ENCODE assay signal across 12 cellular contexts in the genomic region with DNA sequence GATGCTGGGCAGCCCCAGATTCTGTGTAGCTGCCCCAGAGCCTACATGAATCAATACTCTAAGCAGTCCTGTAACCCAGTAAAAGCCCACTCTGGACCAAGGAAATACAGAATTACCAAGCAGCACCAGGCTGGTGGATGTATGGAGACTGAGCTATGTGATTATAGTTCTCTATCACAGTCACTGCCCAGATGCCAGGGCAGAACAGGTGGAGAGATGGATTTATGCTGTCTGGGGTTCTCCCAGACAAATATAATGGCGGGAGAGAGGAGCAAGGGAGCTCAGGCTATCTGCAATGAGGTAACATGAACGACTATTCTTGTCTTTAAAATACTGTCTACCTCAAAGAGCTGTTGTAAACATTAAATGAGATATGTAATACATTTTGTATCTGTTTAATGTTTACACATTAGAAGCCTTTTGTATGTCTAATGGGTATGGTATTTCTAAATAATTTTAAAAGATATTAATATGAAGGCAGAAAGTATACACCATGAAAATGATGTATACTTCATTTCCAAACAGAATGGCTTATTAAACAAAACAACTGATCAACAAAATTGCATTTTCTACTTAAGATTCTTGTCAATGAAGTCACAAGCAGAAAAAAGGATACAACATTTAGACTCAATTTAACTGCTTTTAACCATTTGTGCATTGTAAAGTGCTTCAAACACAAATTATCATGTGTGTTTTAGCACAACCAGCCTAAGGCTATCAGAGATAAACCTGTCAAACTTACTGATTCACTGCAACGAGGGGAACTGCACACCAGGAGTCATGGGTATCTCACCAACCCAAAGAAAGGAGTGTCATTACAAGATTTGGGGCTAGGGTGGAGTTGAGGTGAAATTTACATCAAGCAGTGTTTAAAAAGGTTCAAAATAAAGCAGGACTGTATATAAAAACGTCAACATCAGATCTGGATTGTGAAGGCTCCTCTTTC. TPM values are rescaled to one million over a fixed set of nuclear protein-coding genes. Genes with fewer than 3 reads are reported as not detected.
A peak's percentile ranks its signal among the peaks of the same experiment; 100 is the strongest.
DNase-seq lines count a peak whose midpoint lies in the region; ATAC-seq, FAIRE-seq and TF ChIP-seq lines count a peak whose summit lies in the region.
"Had no signal": no experiment of that assay in that cellular context is flagged by ENCODE, and none has a peak within 500 bp of the region (broad histone marks: within the 10 kb centered on the region; RNA-seq: fewer than 3 reads in every experiment).

No MANE protein-coding gene starts in this region.

- TF ChIP-seq POLR2A in HepG2 (IDR thresholded peaks at IDR 0.05; ENCODE audit: insufficient read depth in 1 of 2, low read depth in 2 of 2, low read length in 2 of 2): no peak
- no peak for TF ChIP-seq POLR2A in right lobe of liver (IDR thresholded peaks at IDR 0.05)
- TF ChIP-seq POLR2A in tibial nerve (IDR thresholded peaks at IDR 0.05): no peak

- DNase-seq in HepG2 (ENCODE audit: low spot score) (no peak), right lobe of liver (no peak), T-helper 17 cell (no peak), fibroblast of villous mesenchyme (ENCODE audit: low read depth) (peak; percentile 31), type B pancreatic cell (ENCODE audit: extremely low spot score, unreplicated experiment) (no peak), SKM-1 (lab: John Stamatoyannopoulos, UW; ENCODE audit: unreplicated experiment) (no peak), NCI-H187 treated with DMSO at 0.1 percent for 48 hours (lab: John Stamatoyannopoulos, UW) (no peak), tibial nerve (ENCODE audit: low spot score in 2 of 2) (no peak)
- DNase-seq: activated gamma-delta T cell, BE2C, NCI-H1105, spleen had no signal

- H2AFZ ChIP-seq in HepG2 (ENCODE audit: low read length): no peak overlapping the region

- H3K4me2 ChIP-seq in HepG2 (ENCODE audit: low read depth, low read length): peak overlapping the region; percentile 76

- H3K36me3 ChIP-seq in HepG2 (replicated peaks in 1 of 2; ENCODE audit: control insufficient read depth in 1 of 2, insufficient read depth in 2 of 2, low read length in 2 of 2) (peaks cover 13 to 37% of the 10 kb centered on the region in 2 experiments; a peak in 4 of 5 replicates), right lobe of liver (peaks cover 7 to 32% (median 21%) of the 10 kb centered on the region in 4 donors), tibial nerve (peaks cover 0 to 42% (median 12%) of the 10 kb centered on the region in 3 donors)

- H3K9me3 Mint-ChIP-seq in type B pancreatic cell: no peaks in the 10 kb centered on the region

- H3K79me2 ChIP-seq in HepG2 (ENCODE audit: insufficient read depth, low read length): peaks cover 49% of the 10 kb centered on the region

- peak overlapping the region; percentile 57 for H3K4me3 Mint-ChIP-seq in T-helper 17 cell
- peak overlapping the region; percentile 67 for H3K4me3 Mint-ChIP-seq in type B pancreatic cell

- no peak for FAIRE-seq in HepG2 (lab: Jason Lieb, UNC)

- H3K27me3 ChIP-seq in HepG2 (ENCODE audit: control insufficient read depth in 1 of 2, insufficient read depth in 2 of 2, low read length in 2 of 2): no peaks in the 10 kb centered on the region; a peak in 1 of 5 replicates
- no peaks in the 10 kb centered on the region for H3K27me3 ChIP-seq in right lobe of liver
- H3K27me3 ChIP-seq in tibial nerve: no peaks in the 10 kb centered on the region
- H3K27me3 ChIP-seq: BE2C, spleen had no signal

- H3K27ac Mint-ChIP-seq in T-helper 17 cell: peak overlapping the region; percentile 79
- H3K27ac Mint-ChIP-seq in type B pancreatic cell: peak overlapping the region; percentile 33

- H3K9ac ChIP-seq in HepG2 (ENCODE audit: insufficient read depth, low read depth, low read length): peak overlapping the region; percentile 48

- no peak for TF ChIP-seq EP300 in HepG2 (IDR thresholded peaks at IDR 0.05; ENCODE audit: low read depth in 2 of 2, low read length in 2 of 2)
- no peak for TF ChIP-seq EP300 in HepG2 (CRISPR knock-in tag; IDR thresholded peaks at IDR 0.05; ENCODE audit: borderline replicate concordance)
- no peak for TF ChIP-seq EP300 in tibial nerve (IDR thresholded peaks at IDR 0.05)

- BruUV-seq in HepG2 (replicated peaks; lab: Mats Ljungman, UMichigan): no TSS peak

- H4K20me1 ChIP-seq in HepG2 (ENCODE audit: insufficient read depth, low read length): peaks cover 7% of the 10 kb centered on the region; the same call in 1 of the 2 replicates

- no peak for TF ChIP-seq RAD21 in HepG2 (CRISPR knock-in tag; IDR thresholded peaks at IDR 0.05)

- in situ Hi-C loops in HepG2 (cut with HindIII; ENCODE audit: extremely low pct_ligation_motif_present, low pct_unique_long_range_greater_than_20kb): no loop called here

- whole genome bisulfite sequencing in HepG2 (ENCODE audit: low lambda C conversion rate): 66% methylated on average over 4 of the region's 4 CpGs
- WGBS in right lobe of liver (ENCODE audit: insufficient coverage, low coverage, low lambda C conversion rate, missing lambda C conversion rate): 57% methylated on average over 4 of the region's 4 CpGs
- WGBS in tibial nerve, 2 donors: 62 to 65% methylated on average over 4 of the region's 4 CpGs

- no peak overlapping the region for H3K4me3 ChIP-seq in HepG2 (replicated peaks in 1 of 3; ENCODE audit: insufficient read depth in 1 of 3, low read depth in 2 of 3, low read length in 3 of 3)
- H3K4me3 ChIP-seq in right lobe of liver: no peak overlapping the region
- no peak overlapping the region for H3K4me3 ChIP-seq in fibroblast of villous mesenchyme (ENCODE audit: low read depth, low read length)
- no peak overlapping the region for H3K4me3 ChIP-seq in tibial nerve

- H3K4me1 Mint-ChIP-seq in T-helper 17 cell: peaks cover 37% of the 10 kb centered on the region
- H3K4me1 Mint-ChIP-seq in type B pancreatic cell (ENCODE audit: unreplicated experiment): peaks cover 23% of the 10 kb centered on the region

- intact Hi-C loops in HepG2 (cut with micrococcal nuclease; ENCODE audit: unreplicated experiment) (no loop called here), right lobe of liver (cut with DNase I) (no loop called here)

- H3K27me3 Mint-ChIP-seq in T-helper 17 cell: no peaks in the 10 kb centered on the region
- H3K27me3 Mint-ChIP-seq in type B pancreatic cell: no peaks in the 10 kb centered on the region

- TF ChIP-seq CTCF in HepG2 (CRISPR knock-in tag; IDR thresholded peaks at IDR 0.05): no peak
- no peak for TF ChIP-seq CTCF in right lobe of liver (IDR thresholded peaks at IDR 0.05)
- TF ChIP-seq CTCF in fibroblast of villous mesenchyme (IDR thresholded peaks at IDR 0.05; ENCODE audit: insufficient read depth, low read depth, low read length): no peak
- no peak for TF ChIP-seq CTCF in type B pancreatic cell (conservative IDR thresholded peaks at IDR 0.05)
- no peak for TF ChIP-seq CTCF in tibial nerve (IDR thresholded peaks at IDR 0.05)

- no peak overlapping the region for H3K27ac ChIP-seq in HepG2 (ENCODE audit: extremely low read length, insufficient read depth, low read length)
- H3K27ac ChIP-seq in right lobe of liver: no peak overlapping the region
- no peak overlapping the region for H3K27ac ChIP-seq in tibial nerve

- POLR2A ChIA-PET in HepG2 (lab: Yijun Ruan, JAX): interaction anchor here (1.1 kb wide), 1 partner anchor 9 kb away, joined by 3 read pairs; no protein-coding TSS in a partner anchor

- H3K4me1 ChIP-seq in HepG2 (ENCODE audit: insufficient read depth, low read length) (peaks cover 57% of the 10 kb centered on the region), right lobe of liver (peaks cover 0 to 20% (median 6%) of the 10 kb centered on the region in 4 donors), tibial nerve (peaks cover 0 to 43% (median 16%) of the 10 kb centered on the region in 4 donors)

- H3K36me3 Mint-ChIP-seq in T-helper 17 cell (ENCODE audit: low read depth): peaks cover 8% of the 10 kb centered on the region
- H3K36me3 Mint-ChIP-seq in type B pancreatic cell: peaks cover 6% of the 10 kb centered on the region

- CTCF ChIA-PET in HepG2 (lab: Yijun Ruan, JAX; ENCODE audit: low intra/inter-chr PET ratio, low total read pairs): no interaction called here

- no peaks in the 10 kb centered on the region for H3K9me3 ChIP-seq in HepG2 (ENCODE audit: low read length)
- no peaks in the 10 kb centered on the region for H3K9me3 ChIP-seq in right lobe of liver
- H3K9me3 ChIP-seq in T-helper 17 cell (ENCODE audit: control insufficient read depth, low read length, poor library complexity, severe bottlenecking): no peaks in the 10 kb centered on the region
- no peaks in the 10 kb centered on the region for H3K9me3 ChIP-seq in tibial nerve
- H3K9me3 ChIP-seq: BE2C, spleen had no signal

- no peak for ATAC-seq in HepG2
- ATAC-seq in right lobe of liver: no peak
- ATAC-seq in T-helper 17 cell: no peak

RNA-seq across cellular contexts. Expression of gene SDE2, which starts 3.0 kb away (rescaled TPM):
- total RNA-seq in HepG2 (2016; rRNA removed; fragmentation: Illumina TruSeq; extraction: Trizol) (19.6 and 24.7 TPM in 2 replicates), right lobe of liver (10 to 100 TPM in 1 of 6 experiments, 1 to 10 TPM in 5; 7.1 to 10.9 (median 8.6) TPM), T-helper 17 cell (10 to 100 TPM; 31.7 to 37.6 TPM), fibroblast of villous mesenchyme (22.2 and 31.5 TPM in 2 replicates), type B pancreatic cell (ENCODE audit: low replicate concordance) (15.0 and 15.1 TPM in 2 replicates), tibial nerve (10 to 100 TPM; 15.0 to 27.5 (median 23.7) TPM)
- 2.0 and 2.4 TPM in 2 replicates for total RNA-seq in HepG2 (2016; cell fraction: cytosol; rRNA removed; fragmentation: Illumina TruSeq; extraction: Trizol; ENCODE audit: low read depth)
- total RNA-seq in HepG2 (2016; cell fraction: insoluble cytoplasmic fraction; rRNA removed; fragmentation: Illumina TruSeq; extraction: Trizol): 19.8 and 25.8 TPM in 2 replicates
- total RNA-seq in HepG2 (2016; cell fraction: membrane; rRNA removed; fragmentation: Illumina TruSeq; extraction: Trizol): 5.6 and 6.8 TPM in 2 replicates
- 11.3 and 13.2 TPM in 2 replicates for total RNA-seq in HepG2 (2016; cell fraction: nucleus; rRNA removed; fragmentation: Illumina TruSeq; extraction: Trizol)
- 9.3 and 10.8 TPM in 2 replicates for polyA plus RNA-seq in HepG2 (2011; rRNA removed)
- 6.6 and 10.2 TPM in 2 replicates for polyA plus RNA-seq in HepG2 (2011; cell fraction: cytosol; rRNA removed)
- polyA plus RNA-seq in HepG2 (2011; cell fraction: nucleus; rRNA removed): 4.4 and 5.5 TPM in 2 replicates
- polyA plus RNA-seq in HepG2 (2012): 5.1 and 6.9 TPM in 2 replicates
- polyA plus RNA-seq in HepG2 (2016; cell fraction: cytosol; fragmentation: Illumina TruSeq; extraction: Trizol; ENCODE audit: low read depth): 0.27 and 0.31 TPM in 2 replicates
- polyA plus RNA-seq in HepG2 (2016; cell fraction: insoluble cytoplasmic fraction; fragmentation: Illumina TruSeq; extraction: Trizol; ENCODE audit: low read depth): 19.9 and 21.1 TPM in 2 replicates
- polyA plus RNA-seq in HepG2 (2016; cell fraction: membrane; fragmentation: Illumina TruSeq; extraction: Trizol; ENCODE audit: low read depth): 1.2 and 1.5 TPM in 2 replicates
- 13.3 and 14.1 TPM in 2 replicates for polyA plus RNA-seq in HepG2 (2016; cell fraction: nucleus; fragmentation: Illumina TruSeq; extraction: Trizol; ENCODE audit: insufficient read depth, low read depth)
- 6.0 and 7.8 TPM in 2 replicates for polyA minus RNA-seq in HepG2 (2011; rRNA and poly(A)+ RNA removed; ENCODE audit: low replicate concordance)
- 12.2 and 13.0 TPM in 2 replicates for polyA minus RNA-seq in HepG2 (2011; cell fraction: cytosol; rRNA and poly(A)+ RNA removed)
- polyA minus RNA-seq in HepG2 (2011; cell fraction: nucleus; rRNA and poly(A)+ RNA removed): 14.9 and 16.3 TPM in 2 replicates

RNA-seq across cellular contexts. Expression of gene LEFTY2, which starts 55.2 kb away (rescaled TPM):
- total RNA-seq in HepG2 (2016; rRNA removed; fragmentation: Illumina TruSeq; extraction: Trizol): 0.13 and 0.15 TPM in 2 replicates
- total RNA-seq in HepG2 (2016; cell fraction: cytosol; rRNA removed; fragmentation: Illumina TruSeq; extraction: Trizol; ENCODE audit: low read depth): not detected in 2 replicates
- 0.11 TPM in 1 of 2 replicates, not detected in the other for total RNA-seq in HepG2 (2016; cell fraction: insoluble cytoplasmic fraction; rRNA removed; fragmentation: Illumina TruSeq; extraction: Trizol)
- not detected in 2 replicates for total RNA-seq in HepG2 (2016; cell fraction: membrane; rRNA removed; fragmentation: Illumina TruSeq; extraction: Trizol)
- 0.28 TPM in 1 of 2 replicates, not detected in the other for total RNA-seq in HepG2 (2016; cell fraction: nucleus; rRNA removed; fragmentation: Illumina TruSeq; extraction: Trizol)
- 0.33 and 0.42 TPM in 2 replicates for polyA plus RNA-seq in HepG2 (2011; rRNA removed)
- polyA plus RNA-seq in HepG2 (2011; cell fraction: cytosol; rRNA removed): 0.42 and 0.65 TPM in 2 replicates
- polyA plus RNA-seq in HepG2 (2011; cell fraction: nucleus; rRNA removed): 0.16 and 0.28 TPM in 2 replicates
- polyA plus RNA-seq in HepG2 (2012): 0.29 and 0.47 TPM in 2 replicates
- polyA plus RNA-seq in HepG2 (2016; cell fraction: cytosol; fragmentation: Illumina TruSeq; extraction: Trizol; ENCODE audit: low read depth): not detected in 2 replicates
- polyA plus RNA-seq in HepG2 (2016; cell fraction: insoluble cytoplasmic fraction; fragmentation: Illumina TruSeq; extraction: Trizol; ENCODE audit: low read depth): not detected in 2 replicates
- 0.08 TPM in 1 of 2 replicates, not detected in the other for polyA plus RNA-seq in HepG2 (2016; cell fraction: membrane; fragmentation: Illumina TruSeq; extraction: Trizol; ENCODE audit: low read depth)
- not detected in 2 replicates for polyA plus RNA-seq in HepG2 (2016; cell fraction: nucleus; fragmentation: Illumina TruSeq; extraction: Trizol; ENCODE audit: insufficient read depth, low read depth)
- polyA minus RNA-seq in HepG2 (2011; rRNA and poly(A)+ RNA removed; ENCODE audit: low replicate concordance): 0.28 TPM in 1 of 2 replicates, not detected in the other
- not detected in 2 replicates for polyA minus RNA-seq in HepG2 (2011; cell fraction: cytosol; rRNA and poly(A)+ RNA removed)
- not detected in 2 replicates for polyA minus RNA-seq in HepG2 (2011; cell fraction: nucleus; rRNA and poly(A)+ RNA removed)
- under 1 TPM in 1 of 6 experiments, not detected in 5; 0.31 TPM for total RNA-seq in right lobe of liver
- total RNA-seq in T-helper 17 cell: not detected
- under 0.01 TPM in 1 of 2 replicates, not detected in the other for total RNA-seq in fibroblast of villous mesenchyme
- total RNA-seq in type B pancreatic cell (ENCODE audit: low replicate concordance): not detected in 2 replicates
- total RNA-seq in tibial nerve: not detected
